Comparison of ENCODE assay signal across 18 cellular contexts in the genomic region with DNA sequence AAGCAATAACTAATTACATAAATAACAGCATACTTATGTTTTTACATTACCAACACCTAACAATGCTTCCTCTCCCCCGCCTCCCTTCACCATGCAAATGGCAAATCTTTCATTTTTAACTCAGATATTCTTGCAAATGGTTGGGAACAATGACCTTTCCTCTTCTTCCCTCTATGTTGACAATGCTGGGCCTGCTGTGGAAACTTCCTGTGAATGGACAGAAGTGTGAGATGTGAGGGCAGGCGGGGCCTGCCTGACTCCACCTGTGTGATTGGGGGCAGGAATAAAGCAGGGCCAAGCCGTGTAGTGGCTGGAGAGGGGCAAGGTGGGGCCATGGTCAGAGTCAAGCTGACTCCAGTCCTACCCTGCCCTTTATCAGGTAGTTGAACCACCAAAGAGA.
DNase-seq lines count a peak whose midpoint lies in the region; TF ChIP-seq lines count a peak whose summit lies in the region.
"Had no signal": no experiment of that assay in that cellular context is flagged by ENCODE, and none has a peak within 500 bp of the region (broad histone marks: within the 10 kb centered on the region; RNA-seq: fewer than 3 reads in every experiment).

No MANE protein-coding gene starts in this region.

- H3K56ac ChIP-seq in H9 (ENCODE audit: insufficient read length, low read depth, low read length): no peak overlapping the region

- no peaks in the 10 kb centered on the region; a peak in 1 of 5 replicates for H3K9me3 Mint-ChIP-seq in H9

- no peaks in the 10 kb centered on the region for H3K27me3 ChIP-seq in H9 (ENCODE audit: insufficient read depth, low read length)
- H3K27me3 ChIP-seq: BE2C, BLaER1 had no signal

- no peak overlapping the region for H2AK5ac ChIP-seq in H9 (ENCODE audit: insufficient read length, low read length)

- H2AFZ ChIP-seq in H9 (ENCODE audit: low read length): no peak overlapping the region

- H3K27me3 Mint-ChIP-seq in H9 (ENCODE audit: low read depth): no peaks in the 10 kb centered on the region
- H3K27me3 Mint-ChIP-seq: CD4-positive, CD25-positive, alpha-beta regulatory T cell had no signal

- no peak overlapping the region for H3K23ac ChIP-seq in H9 (ENCODE audit: insufficient read length, low read depth, low read length)

- H2BK20ac ChIP-seq in H9 (ENCODE audit: low read depth, low read length, poor library complexity, severe bottlenecking): no peak overlapping the region

- no peak overlapping the region for H4K8ac ChIP-seq in H9 (replicated peaks; ENCODE audit: insufficient read length, low read depth, low read length)

- no peak overlapping the region for H4K5ac ChIP-seq in H9 (ENCODE audit: insufficient read length, low read depth, low read length)

- no peak overlapping the region for H3K27ac Mint-ChIP-seq in H9
- H3K27ac Mint-ChIP-seq: CD4-positive, alpha-beta memory T cell; CD4-positive, CD25-positive, alpha-beta regulatory T cell; CD8-positive, alpha-beta memory T cell had no signal

- no peak overlapping the region for H3K27ac ChIP-seq in H9 (ENCODE audit: insufficient read length, low read depth, low read length)
- H3K27ac ChIP-seq: BLaER1 had no signal

- no peaks in the 10 kb centered on the region for H3K23me2 ChIP-seq in H9 (ENCODE audit: insufficient read length, low read depth, low read length, poor library complexity, severe bottlenecking)

- H3K4me1 ChIP-seq in H9 (ENCODE audit: insufficient read depth, low read length): no peaks in the 10 kb centered on the region
- H3K4me1 ChIP-seq: BE2C, BLaER1, Caco-2 had no signal

- no peak overlapping the region for H3K4me2 ChIP-seq in H9 (ENCODE audit: insufficient read depth, insufficient read length, low read length)
- H3K4me2 ChIP-seq: BLaER1 had no signal

- H3K4me1 Mint-ChIP-seq in H9: peaks cover 3 to 5% of the 10 kb centered on the region in 2 experiments; a peak in 3 of 4 replicates
- H3K4me1 Mint-ChIP-seq: CD14-positive monocyte; CD4-positive, alpha-beta memory T cell; CD4-positive, CD25-positive, alpha-beta regulatory T cell; CD8-positive, alpha-beta memory T cell had no signal

- DNase-seq in NCI-H1417 (lab: John Stamatoyannopoulos, UW) (peak in 2 of 3 experiments; percentile 39 to 75), NCI-H1417 treated with DMSO at 0.1 percent for 48 hours (lab: John Stamatoyannopoulos, UW) (no peak), COR-L47 (lab: John Stamatoyannopoulos, UW) (peak; percentile 31), NCI-H69 (lab: John Stamatoyannopoulos, UW) (peak; percentile 77), H9 (no peak)
- DNase-seq: 8988T; ACHN; BE2C; C1 segment of cervical spinal cord; Caco-2; Calu3; CD4-positive, alpha-beta memory T cell; CD4-positive, CD25-positive, alpha-beta regulatory T cell; CD8-positive, alpha-beta memory T cell; DMS79 treated with DMSO at 0.1 percent for 48 hours; GF-D8 had no signal

- H3K14ac ChIP-seq in H9 (ENCODE audit: insufficient read depth, low read length): no peak overlapping the region

- no peaks in the 10 kb centered on the region for H4K20me1 ChIP-seq in H9 (ENCODE audit: control insufficient read depth, insufficient read depth, insufficient read length)
- H4K20me1 ChIP-seq: BLaER1 had no signal

- TF ChIP-seq CTCF in H9 (conservative IDR thresholded peaks at IDR 0.05): no peak

- no peaks in the 10 kb centered on the region for H3K36me3 Mint-ChIP-seq in H9 (ENCODE audit: insufficient read depth in 1 of 3, low read depth in 3 of 3)
- H3K36me3 Mint-ChIP-seq: CD14-positive monocyte; CD4-positive, alpha-beta memory T cell; CD4-positive, CD25-positive, alpha-beta regulatory T cell; CD8-positive, alpha-beta memory T cell had no signal

- no peak overlapping the region for H2BK120ac ChIP-seq in H9 (ENCODE audit: low read depth, low read length, poor library complexity, severe bottlenecking)

- H2BK5ac ChIP-seq in H9 (ENCODE audit: insufficient read length, low read length): no peak overlapping the region

- no peaks in the 10 kb centered on the region for H3K9me3 ChIP-seq in H9 (ENCODE audit: control insufficient read depth, low read depth, low read length)
- H3K9me3 ChIP-seq: BE2C, BLaER1 had no signal

- no peaks in the 10 kb centered on the region for H3K79me2 ChIP-seq in H9 (ENCODE audit: insufficient read depth, low read length)

- no CpG with 5 or more reads among the region's 3 CpGs for WGBS in H9 (ENCODE audit: extremely low coverage, insufficient read length, low lambda C conversion rate)

- H2BK15ac ChIP-seq in H9 (ENCODE audit: low read depth, low read length): no peak overlapping the region

- no peaks in the 10 kb centered on the region for H3K79me1 ChIP-seq in H9 (ENCODE audit: insufficient read depth, low read depth, low read length, poor library complexity, severe bottlenecking)

- no peak overlapping the region for H3K9ac ChIP-seq in H9 (ENCODE audit: extremely low read depth, insufficient read length, low read length)
- H3K9ac ChIP-seq: BLaER1 had no signal

- H3K18ac ChIP-seq in H9 (ENCODE audit: insufficient read length, low read depth, low read length): no peak overlapping the region

- no peak overlapping the region for H3K4me3 Mint-ChIP-seq in H9
- H3K4me3 Mint-ChIP-seq: CD14-positive monocyte; CD4-positive, alpha-beta memory T cell; CD4-positive, CD25-positive, alpha-beta regulatory T cell; CD8-positive, alpha-beta memory T cell had no signal

- H2BK12ac ChIP-seq in H9 (ENCODE audit: insufficient read length, low read depth, low read length): no peak overlapping the region

- no peak overlapping the region for H3K4ac ChIP-seq in H9 (ENCODE audit: low read depth, low read length)

- H4K91ac ChIP-seq in H9 (ENCODE audit: insufficient read length, low read depth, low read length): no peak overlapping the region

- no peak overlapping the region for H3T11ph ChIP-seq in H9 (ENCODE audit: low read length)

Comparison
In these comparisons a context has a peak if more than half of its experiments do, and no peak if none do; other contexts are left out.
1. DNase-seq: peak in NCI-H1417 (2 of 3), COR-L47 (single experiment) and NCI-H69 (single experiment); none in NCI-H1417 treated with DMSO at 0.1 percent for 48 hours (single experiment) and H9 (single experiment).